In genomic region chr18:26813043-26813442, GRCh38 we compare ENCODE assay signal across 8 cellular contexts. TPM values are rescaled to one million over a fixed set of nuclear protein-coding genes. Genes with fewer than 3 reads are reported as not detected.
DNase-seq lines count a peak whose midpoint lies in the region; ATAC-seq and TF ChIP-seq lines count a peak whose summit lies in the region.

No MANE protein-coding gene starts in this region.

- H3K4me3 ChIP-seq in mucosa of descending colon, result no peak overlapping the region

- peaks cover 1% of the 10 kb centered on the region for H3K9me3 ChIP-seq in mucosa of descending colon

- no peaks in the 10 kb centered on the region for H3K36me3 ChIP-seq in mucosa of descending colon (ENCODE audit: low read depth)

- H3K4me1 ChIP-seq in mucosa of descending colon (ENCODE audit: low read depth), result no peaks in the 10 kb centered on the region

- TF ChIP-seq CTCF in mucosa of descending colon (IDR thresholded peaks at IDR 0.05), result no peak

- DNase-seq in Ammon's horn (ENCODE audit: low spot score), result peak; percentile 80
- DNase-seq in NCI-H1930 (lab: John Stamatoyannopoulos, UW), result peak; percentile 30 to 42
- peak; percentile 31 for DNase-seq in cerebellar cortex (ENCODE audit: low spot score)
- peak in 2 of 3 donors; percentile 33 to 68 for DNase-seq in mucosa of descending colon
- DNase-seq in T-helper 9 cell, result no peak
- no peak for DNase-seq in activated gamma-delta T cell treated with Interleukin-2 at 50 U/mL for 16 hours
- DNase-seq in posterior vena cava (ENCODE audit: low spot score), result no peak

- intact Hi-C loops in mucosa of descending colon (cut with DNase I, micrococcal nuclease) (no loop called here), posterior vena cava (cut with DNase I) (no loop called here)

- ATAC-seq in GM19351 (IDR thresholded peaks at IDR 0.05; ENCODE audit: unreplicated experiment), result peak; percentile 79
- ATAC-seq in mucosa of descending colon, result peak; percentile 55

RNA-seq across cellular contexts. Expression of gene AQP4, which starts 52.5 kb away (rescaled TPM):
- total RNA-seq in mucosa of descending colon, result under 1 TPM in 2 of 3 donors, not detected in 1; 0.10 to 0.63 TPM
- not detected for total RNA-seq in posterior vena cava

Comparison
In these comparisons a context has a peak if more than half of its experiments do, and no peak if none do; other contexts are left out.
1. DNase-seq: peak in Ammon's horn (single experiment), NCI-H1930 (2 of 2), cerebellar cortex (single experiment) and mucosa of descending colon (2 of 3); none in T-helper 9 cell (single experiment), activated gamma-delta T cell treated with Interleukin-2 at 50 U/mL for 16 hours (single experiment) and posterior vena cava (single experiment).